ENCODE assay signal across 8 cellular contexts in the genomic region with DNA sequence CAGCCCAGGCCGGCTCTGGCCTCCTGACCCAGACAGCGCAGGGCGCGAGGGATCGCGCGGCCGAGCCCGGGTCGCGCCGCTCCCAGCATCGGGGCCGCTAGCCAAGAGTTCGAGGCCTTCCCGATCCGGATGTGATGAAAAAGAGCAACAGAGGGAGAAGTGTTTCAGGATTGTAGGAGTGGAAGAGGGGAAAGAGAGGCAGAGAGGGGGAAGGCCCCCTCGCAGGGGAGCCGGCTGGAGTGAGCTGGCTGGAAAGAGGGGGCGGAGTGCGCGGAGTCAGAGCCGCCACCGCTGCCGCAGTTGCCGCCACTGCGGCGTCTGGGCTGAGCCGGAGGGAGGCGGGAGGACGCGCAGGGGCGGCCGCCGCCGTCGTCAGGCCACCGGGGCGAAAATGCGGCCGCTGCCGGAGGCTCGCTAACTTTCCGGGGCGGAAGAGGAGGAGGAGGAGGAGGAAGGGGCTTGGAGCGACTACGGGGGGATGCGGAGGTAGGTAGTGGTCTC. TPM values are rescaled to one million over a fixed set of nuclear protein-coding genes. Genes with fewer than 3 reads are reported as not detected.
A peak's percentile ranks its signal among the peaks of the same experiment; 100 is the strongest.
DNase-seq lines count a peak whose midpoint lies in the region; ATAC-seq lines count a peak whose summit lies in the region.

No MANE protein-coding gene starts in this region.

- H3K4me1 ChIP-seq in ES-I3 (ENCODE audit: insufficient read depth, low read length), result peaks cover 7% of the 10 kb centered on the region
- H3K4me1 ChIP-seq in mononuclear cell (ENCODE audit: insufficient read depth, low read length), result peaks cover 16% of the 10 kb centered on the region

- peak; percentile 39 for ATAC-seq in GM21717 (IDR thresholded peaks at IDR 0.05; ENCODE audit: unreplicated experiment)

- peak; percentile 70 to 74 for DNase-seq in activated CD4-positive, alpha-beta T cell treated with anti-CD3 and anti-CD28 coated beads, Interleukin-2, amount 50 U/mL, for 48 hours
- peak; percentile 17 for DNase-seq in effector CD8-positive, alpha-beta T cell (lab: John Stamatoyannopoulos, UW)
- DNase-seq in stimulated activated CD8-positive, alpha-beta memory T cell treated with anti-CD3 and anti-CD28 coated beads, Interleukin-7, amount 100 ng/mL, for 24 hours (ENCODE audit: low read depth), result peak; percentile 29
- DNase-seq in DMS79 (lab: John Stamatoyannopoulos, UW), result no peak

- H3K9ac ChIP-seq in ES-I3 (ENCODE audit: low read depth, low read length), result peak overlapping the region; percentile 95

- H3K27ac ChIP-seq in KOPT-K1 (ENCODE audit: low read depth, low read length, poor library complexity, severe bottlenecking), result peak overlapping the region; percentile 85

- peak overlapping the region; percentile 85 for H3K4me3 ChIP-seq in mononuclear cell (ENCODE audit: low read length)

- H3K27me3 ChIP-seq in mononuclear cell (ENCODE audit: insufficient read depth, low read length), result no peaks in the 10 kb centered on the region

- H3K36me3 ChIP-seq in ES-I3 (ENCODE audit: insufficient read depth, low read length), result no peaks in the 10 kb centered on the region
- no peaks in the 10 kb centered on the region; the same call in 1 of the 2 replicates for H3K36me3 ChIP-seq in KOPT-K1 (ENCODE audit: insufficient read depth, low read length)

- H3K9me3 ChIP-seq in ES-I3 (ENCODE audit: control insufficient read depth, insufficient read depth, low read length) (no peaks in the 10 kb centered on the region), KOPT-K1 (ENCODE audit: insufficient read depth, low read length, poor library complexity, severe bottlenecking) (no peaks in the 10 kb centered on the region), mononuclear cell (ENCODE audit: low read depth, low read length) (no peaks in the 10 kb centered on the region)

RNA-seq across cellular contexts. Expression of a gene that starts 0.3 kb away (rescaled TPM):
- 30.5 TPM for total RNA-seq in mononuclear cell
